In the genomic region with DNA sequence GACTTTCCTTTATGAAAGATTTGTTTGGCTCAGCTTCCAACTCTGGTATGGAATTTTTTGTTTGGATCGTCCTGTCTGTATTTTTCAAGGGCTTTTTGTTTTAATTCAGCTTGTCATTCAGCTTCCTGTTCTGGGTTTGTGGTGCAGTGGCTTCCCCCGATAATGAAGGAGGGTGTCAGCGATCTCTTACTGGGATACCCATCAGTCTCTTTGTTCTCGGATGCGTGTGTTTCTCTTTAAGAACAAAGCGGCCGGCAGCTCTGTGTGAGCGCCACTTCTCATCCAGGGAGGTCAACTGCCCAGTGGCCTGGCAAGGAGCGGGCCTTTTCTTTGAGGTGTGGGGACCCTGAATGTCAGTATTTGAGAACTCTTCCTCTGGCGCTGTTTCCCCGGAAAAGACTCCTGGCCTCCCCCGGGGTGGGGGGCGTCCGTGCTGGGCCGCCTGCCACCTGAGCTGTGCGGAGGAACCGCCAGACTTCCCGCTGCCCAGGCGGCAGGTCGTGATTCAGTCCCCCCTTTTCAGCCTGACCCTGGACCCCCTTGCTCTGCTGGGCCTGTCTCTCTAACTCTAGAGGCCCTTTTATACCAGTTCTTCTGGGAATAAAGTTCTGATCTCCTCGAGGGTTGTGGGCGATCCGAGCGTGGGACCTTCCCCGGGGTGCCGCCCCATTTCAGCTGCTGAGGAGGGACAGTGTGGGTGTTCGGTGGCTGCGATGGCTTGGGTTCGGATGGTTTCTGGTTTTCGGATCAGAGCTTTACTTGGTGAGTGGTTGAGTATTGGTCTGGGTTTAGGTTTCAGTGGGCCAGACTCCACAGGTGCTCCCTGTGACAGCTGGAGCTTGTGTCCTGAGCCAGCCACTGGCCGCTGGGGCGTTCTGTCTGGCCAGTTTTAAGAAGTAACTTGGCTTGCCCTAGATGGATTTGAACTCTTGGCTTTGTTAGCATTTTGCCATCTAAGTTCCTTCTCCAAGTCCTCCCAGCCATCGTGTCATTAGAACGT, we compare ENCODE assay signal across 8 cellular contexts. TPM values are rescaled to one million over a fixed set of nuclear protein-coding genes. Genes with fewer than 3 reads are reported as not detected.
DNase-seq lines count a peak whose midpoint lies in the region; ATAC-seq and TF ChIP-seq lines count a peak whose summit lies in the region.

No MANE protein-coding gene starts in this region.

- intact Hi-C loops in HCT116 (cut with micrococcal nuclease) = loop anchor here (5.0 kb wide), 1 partner anchor 78 kb away; the partner anchor contains the start of gene DOT1L
- intact Hi-C loops in stomach (cut with DNase I; ENCODE audit: low total_unique reads) = loop anchor here (10.0 kb wide), 1 partner anchor 85 kb away; the partner anchor contains the start of genes LSM7 and SPPL2B

- 32 to 46% (median 37%) methylated on average over 32 to 34 of the region's 34 CpGs for WGBS in stomach, 5 donors

- no peak overlapping the region for H2AFZ ChIP-seq in HCT116 (ENCODE audit: low read depth, low read length, poor library complexity, severe bottlenecking)

- DNase-seq in A172 (ENCODE audit: low spot score) (peak; percentile 49), HCT116 (ENCODE audit: low read depth, low spot score) (no peak), stomach (no peak), SJCRH30 (no peak), NCI-H446 treated with DMSO at 0.1 percent for 48 hours (lab: John Stamatoyannopoulos, UW) (no peak)
- no peak for DNase-seq in activated naive CD4-positive, alpha-beta T cell treated with anti-CD3 and anti-CD28 coated beads, Interleukin-2, amount 50 U/mL, for 72 hours (ENCODE audit: low spot score in 2 of 2)

- POLR2A ChIA-PET in HCT116 (lab: Charles Lee) = interaction anchor here (0.8 kb wide), 1 partner anchor 30 kb away, joined by 3 read pairs; no protein-coding TSS in a partner anchor

- no peak for TF ChIP-seq CTCF in HCT116 (IDR thresholded peaks at IDR 0.05 in 2 of 3, conservative IDR thresholded peaks at IDR 0.05 in 1 of 3; ENCODE audit: borderline replicate concordance in 1 of 3, insufficient read depth in 1 of 3, low read depth in 2 of 3, low read length in 2 of 3)
- TF ChIP-seq CTCF in stomach (IDR thresholded peaks at IDR 0.05) = no peak

- no peaks in the 10 kb centered on the region for H3K9me3 ChIP-seq in HCT116 (ENCODE audit: control insufficient read depth in 1 of 2, insufficient read depth in 1 of 2, low read depth in 1 of 2, low read length in 2 of 2)
- no peaks in the 10 kb centered on the region for H3K9me3 ChIP-seq in iPS-18a (ENCODE audit: control insufficient read depth, low read depth, low read length)
- no peaks in the 10 kb centered on the region for H3K9me3 ChIP-seq in stomach
- no peaks in the 10 kb centered on the region for H3K9me3 ChIP-seq in SJCRH30 (replicated peaks)

- TF ChIP-seq EP300 in stomach (IDR thresholded peaks at IDR 0.05) = no peak

- no peak for ATAC-seq in HCT116
- ATAC-seq in activated naive CD4-positive, alpha-beta T cell treated with anti-CD3 and anti-CD28 coated beads, Interleukin-2, amount 50 U/mL, for 72 hours = no peak
- no peak for ATAC-seq in GM18519 (IDR thresholded peaks at IDR 0.05; ENCODE audit: low FRiP score, unreplicated experiment)

- no peak for TF ChIP-seq POLR2A in HCT116 (IDR thresholded peaks at IDR 0.05; ENCODE audit: borderline replicate concordance, extremely low read depth, insufficient read depth, insufficient read length)
- no peak for TF ChIP-seq POLR2A in stomach (IDR thresholded peaks at IDR 0.05)

- H3K27me3 ChIP-seq in HCT116 (ENCODE audit: insufficient read depth, low read length) (no peaks in the 10 kb centered on the region), iPS-18a (ENCODE audit: control insufficient read depth, insufficient read depth, low read length) (no peaks in the 10 kb centered on the region), stomach (no peaks in the 10 kb centered on the region), SJCRH30 (no peaks in the 10 kb centered on the region)

- CTCF ChIA-PET in HCT116 (lab: Charles Lee) = interaction anchor here (1.9 kb wide), 1 partner anchor 22 kb away, joined by 7 read pairs; no protein-coding TSS in a partner anchor

- BruUV-seq in HCT116 (replicated peaks; lab: Mats Ljungman, UMichigan) = no TSS peak

- no peak overlapping the region for H3K9ac ChIP-seq in HCT116 (ENCODE audit: low read length)
- H3K9ac ChIP-seq in iPS-18a (ENCODE audit: low read length) = peak overlapping the region; percentile 65

- H3K4me2 ChIP-seq in HCT116 (ENCODE audit: low read length) = peak overlapping the region; percentile 33; the same call in 1 of the 2 replicates

- H3K4me1 ChIP-seq in HCT116 (ENCODE audit: control insufficient read depth in 1 of 2, insufficient read depth in 2 of 2, low read length in 2 of 2) = peaks cover 15 to 38% of the 10 kb centered on the region in 2 experiments; a peak in 3 of 4 replicates
- H3K4me1 ChIP-seq in iPS-18a (ENCODE audit: control insufficient read depth, low read depth, low read length) = peaks cover 23% of the 10 kb centered on the region
- H3K4me1 ChIP-seq in stomach = peaks cover 58 to 79% (median 72%) of the 10 kb centered on the region in 4 donors
- peaks cover 14% of the 10 kb centered on the region for H3K4me1 ChIP-seq in SJCRH30

- peaks cover 49 to 54% of the 10 kb centered on the region in 2 donors for H3K36me3 Mint-ChIP-seq in activated naive CD4-positive, alpha-beta T cell treated with anti-CD3 and anti-CD28 coated beads, Interleukin-2, amount 50 U/mL, for 72 hours

- RAD21 ChIA-PET in HCT116 (lab: Charles Lee; ENCODE audit: low non-redundant PET in 1 of 2, low total read pairs in 2 of 2, uncharacterized antibody in 2 of 2, unreplicated experiment in 2 of 2) = interaction anchor here in 1 of 2 experiments (0.7 kb wide), 1 partner anchor 35 kb away, joined by 4 read pairs; no protein-coding TSS in a partner anchor

- peaks cover 95% of the 10 kb centered on the region for H3K79me2 ChIP-seq in HCT116 (ENCODE audit: insufficient read depth, low read length)

- H4K20me1 ChIP-seq in HCT116 (ENCODE audit: insufficient read depth) = peaks cover 39% of the 10 kb centered on the region; the same call in 1 of the 2 replicates

- H3K4me3 ChIP-seq in HCT116 (replicated peaks in 1 of 2; ENCODE audit: low read depth in 1 of 2, low read length in 2 of 2) (no peak overlapping the region), iPS-18a (ENCODE audit: low read length) (peak overlapping the region; percentile 90), stomach (peak overlapping the region; percentile 25 to 88 (median 38)), SJCRH30 (no peak overlapping the region)

- no peak for TF ChIP-seq RAD21 in HCT116 (IDR thresholded peaks at IDR 0.05; ENCODE audit: low read depth)

- H3K36me3 ChIP-seq in HCT116 (ENCODE audit: control insufficient read depth in 1 of 2, insufficient read depth in 2 of 2, low read length in 2 of 2) (peaks cover 27 to 68% of the 10 kb centered on the region in 2 experiments), iPS-18a (ENCODE audit: control insufficient read depth, low read depth, low read length) (peaks cover 19% of the 10 kb centered on the region), stomach (peaks cover 21 to 33% (median 28%) of the 10 kb centered on the region in 4 donors), SJCRH30 (peaks cover 39% of the 10 kb centered on the region)

- no peaks in the 10 kb centered on the region for H3K9me2 ChIP-seq in HCT116 (ENCODE audit: insufficient read depth)

- no peak overlapping the region; the same call in 1 of the 2 replicates for H3K27ac ChIP-seq in HCT116 (ENCODE audit: low read depth, low read length)
- no peak overlapping the region for H3K27ac ChIP-seq in iPS-18a (ENCODE audit: low read length)
- peak overlapping the region in 4 of 5 donors; percentile 42 to 73 (median 62) for H3K27ac ChIP-seq in stomach
- no peak overlapping the region for H3K27ac ChIP-seq in SJCRH30

- peak overlapping the region; percentile 92 to 94 for H3K27ac Mint-ChIP-seq in activated naive CD4-positive, alpha-beta T cell treated with anti-CD3 and anti-CD28 coated beads, Interleukin-2, amount 50 U/mL, for 72 hours

- H3K9me3 Mint-ChIP-seq in activated naive CD4-positive, alpha-beta T cell treated with anti-CD3 and anti-CD28 coated beads, Interleukin-2, amount 50 U/mL, for 72 hours = no peaks in the 10 kb centered on the region

RNA-seq across cellular contexts. Expression of gene SF3A2, which starts 3.4 kb away (rescaled TPM):
- total RNA-seq in A172 (2014; rRNA removed; shearing (Covaris generic)) = 41.1 and 42.9 TPM in 2 replicates
- total RNA-seq in HCT116 (2021; ENCODE audit: unreplicated experiment) (166 TPM), stomach (100 to 1,000 TPM in 1 of 5 donors, 10 to 100 TPM in 4; 25.8 to 214 (median 33.9) TPM)
- polyA plus RNA-seq in HCT116 (2012) = 139 and 153 TPM in 2 replicates
- total RNA-seq in activated naive CD4-positive, alpha-beta T cell treated with anti-CD3 and anti-CD28 coated beads, Interleukin-2, amount 50 U/mL, for 72 hours = 100 to 1,000 TPM; 145 to 154 TPM
- 10 to 100 TPM; 33.3 to 42.4 (median 40.2) TPM for polyA plus RNA-seq in stomach
- total RNA-seq in SJCRH30 (2014; rRNA removed; shearing (Covaris generic)) = 44.5 and 49.1 TPM in 2 replicates

RNA-seq across cellular contexts. Expression of gene PLEKHJ1, which starts 3.9 kb away (rescaled TPM):
- total RNA-seq in A172 (2014; rRNA removed; shearing (Covaris generic)) = 172 and 177 TPM in 2 replicates
- total RNA-seq in HCT116 (2021; ENCODE audit: unreplicated experiment) (88.2 TPM), stomach (100 to 1,000 TPM in 2 of 5 donors, 10 to 100 TPM in 3; 22.2 to 459 (median 96.9) TPM)
- polyA plus RNA-seq in HCT116 (2012) = 62.8 and 76.0 TPM in 2 replicates
- 10 to 100 TPM; 41.9 to 69.9 TPM for total RNA-seq in activated naive CD4-positive, alpha-beta T cell treated with anti-CD3 and anti-CD28 coated beads, Interleukin-2, amount 50 U/mL, for 72 hours
- 100 to 1,000 TPM; 113 to 173 (median 132) TPM for polyA plus RNA-seq in stomach
- total RNA-seq in SJCRH30 (2014; rRNA removed; shearing (Covaris generic)) = 51.8 and 52.7 TPM in 2 replicates

RNA-seq across cellular contexts. Expression of gene AMH, which starts 9.1 kb away (rescaled TPM):
- 8.5 and 10.0 TPM in 2 replicates for total RNA-seq in A172 (2014; rRNA removed; shearing (Covaris generic))
- total RNA-seq in HCT116 (2021; ENCODE audit: unreplicated experiment) (42.8 TPM), stomach (1 to 10 TPM in 2 of 5 donors, under 1 TPM in 1, not detected in 2; 0.45 to 2.0 (median 1.1) TPM)
- polyA plus RNA-seq in HCT116 (2012) = 14.0 and 14.4 TPM in 2 replicates
- 1 to 10 TPM; 1.9 to 2.9 TPM for total RNA-seq in activated naive CD4-positive, alpha-beta T cell treated with anti-CD3 and anti-CD28 coated beads, Interleukin-2, amount 50 U/mL, for 72 hours
- 1 to 10 TPM in 1 of 3 donors, under 1 TPM in 2; 0.50 to 1.5 (median 0.61) TPM for polyA plus RNA-seq in stomach
- 6.9 and 11.5 TPM in 2 replicates for total RNA-seq in SJCRH30 (2014; rRNA removed; shearing (Covaris generic))

RNA-seq across cellular contexts. Expression of gene JSRP1, which starts 16.1 kb away (rescaled TPM):
- not detected in 2 replicates for total RNA-seq in A172 (2014; rRNA removed; shearing (Covaris generic))
- total RNA-seq in HCT116 (2021; ENCODE audit: unreplicated experiment) (0.30 TPM), stomach (under 1 TPM in 1 of 5 donors, not detected in 4; 0.58 TPM)
- 1.3 and 1.5 TPM in 2 replicates for polyA plus RNA-seq in HCT116 (2012)
- under 1 TPM; 0.39 to 0.56 TPM for total RNA-seq in activated naive CD4-positive, alpha-beta T cell treated with anti-CD3 and anti-CD28 coated beads, Interleukin-2, amount 50 U/mL, for 72 hours
- polyA plus RNA-seq in stomach = under 1 TPM in 2 of 3 donors, not detected in 1; 0.68 to 0.75 TPM
- 40.1 and 50.2 TPM in 2 replicates for total RNA-seq in SJCRH30 (2014; rRNA removed; shearing (Covaris generic))

RNA-seq across cellular contexts. Expression of gene PEAK3, which starts 41.9 kb away (rescaled TPM):
- 0.22 and 1.7 TPM in 2 replicates for total RNA-seq in A172 (2014; rRNA removed; shearing (Covaris generic))
- total RNA-seq in HCT116 (2021; ENCODE audit: unreplicated experiment) (not detected), stomach (1 to 10 TPM in 1 of 5 donors, under 1 TPM in 1, not detected in 3; 0.87 to 1.4 TPM)
- 0.11 and 0.13 TPM in 2 replicates for polyA plus RNA-seq in HCT116 (2012)
- total RNA-seq in activated naive CD4-positive, alpha-beta T cell treated with anti-CD3 and anti-CD28 coated beads, Interleukin-2, amount 50 U/mL, for 72 hours = not detected
- polyA plus RNA-seq in stomach = under 1 TPM in 2 of 3 donors, not detected in 1; 0.15 to 0.31 TPM
- 0.06 and 0.10 TPM in 2 replicates for total RNA-seq in SJCRH30 (2014; rRNA removed; shearing (Covaris generic))

Comparison
In these comparisons a context has a peak if more than half of its experiments do, and no peak if none do; other contexts are left out.
1. H3K27ac ChIP-seq: peak in stomach (4 of 5); none in HCT116 (single experiment), iPS-18a (single experiment) and SJCRH30 (single experiment).
2. H3K4me3 ChIP-seq: peak in iPS-18a (single experiment) and stomach (4 of 4); none in HCT116 (0 of 2) and SJCRH30 (single experiment).